1 cellular context compared by ENCODE assay signal in the genomic region with DNA sequence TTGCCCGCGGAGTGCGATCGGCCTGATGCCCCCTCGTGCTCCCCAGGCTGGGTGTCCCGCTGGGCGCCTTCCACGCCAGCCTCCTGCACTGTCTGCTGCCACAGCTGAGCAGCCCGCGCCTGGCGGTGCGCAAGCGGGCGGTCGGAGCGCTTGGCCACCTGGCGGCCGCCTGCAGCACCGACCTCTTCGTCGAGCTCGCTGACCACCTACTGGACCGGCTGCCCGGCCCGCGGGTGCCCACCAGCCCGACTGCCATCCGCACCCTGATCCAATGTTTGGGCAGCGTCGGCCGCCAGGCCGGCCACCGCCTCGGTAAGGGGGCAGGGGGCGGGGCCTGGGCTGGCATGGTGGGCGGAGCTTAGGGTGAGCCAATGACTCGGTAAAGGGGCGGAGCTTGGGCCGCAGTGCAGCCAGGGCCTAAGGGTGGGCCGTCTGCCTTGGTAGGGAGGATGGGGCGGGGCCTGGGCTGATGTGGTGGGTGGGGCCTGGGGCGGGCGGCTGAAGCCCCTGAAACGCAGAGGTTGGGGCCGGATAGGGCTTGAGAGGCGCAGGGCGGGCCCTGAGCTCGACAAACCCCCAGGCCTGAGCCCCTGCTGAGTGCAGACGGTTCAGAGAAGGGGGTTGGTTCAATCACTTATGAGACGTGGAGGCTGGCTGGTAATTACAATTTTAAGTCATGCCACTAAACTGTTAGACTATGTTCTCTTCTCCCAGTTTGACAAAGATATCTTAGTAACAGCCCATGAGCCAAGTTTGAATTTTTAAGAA.
A peak's percentile ranks its signal among the peaks of the same experiment; 100 is the strongest.
TF ChIP-seq lines count a peak whose summit lies in the region.

No MANE protein-coding gene starts in this region.

TF ChIP-seq in A549, 52 proteins besides CTCF, POLR2A, EP300 and RAD21 (continued from another document):
- TF ChIP-seq, protein P1, sequence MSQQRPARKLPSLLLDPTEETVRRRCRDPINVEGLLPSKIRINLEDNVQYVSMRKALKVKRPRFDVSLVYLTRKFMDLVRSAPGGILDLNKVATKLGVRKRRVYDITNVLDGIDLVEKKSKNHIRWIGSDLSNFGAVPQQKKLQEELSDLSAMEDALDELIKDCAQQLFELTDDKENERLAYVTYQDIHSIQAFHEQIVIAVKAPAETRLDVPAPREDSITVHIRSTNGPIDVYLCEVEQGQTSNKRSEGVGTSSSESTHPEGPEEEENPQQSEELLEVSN (IDR thresholded peaks at IDR 0.05; ENCODE audit: borderline replicate concordance, low read depth) = peak; percentile 48; the same call in 1 of the 2 replicates
- TF ChIP-seq FOSB (CRISPR knock-in tag; IDR thresholded peaks at IDR 0.05) (no peak), RFX5 (IDR thresholded peaks at IDR 0.05) (no peak), JUN (IDR thresholded peaks at IDR 0.05) (peak in 1 of 2 experiments; percentile 38; a peak in 1 of 5 replicates), GATA3 (IDR thresholded peaks at IDR 0.05; ENCODE audit: borderline replicate concordance) (no peak), RNF2 (IDR thresholded peaks at IDR 0.05; ENCODE audit: borderline replicate concordance, low read depth) (no peak), SMC3 (IDR thresholded peaks at IDR 0.05) (peak; percentile 61)
TF ChIP-seq in A549: peak in this region for 6.
